Comparison of ENCODE assay signal across 1 cellular context in genomic region chr13:64075543-64076271, GRCh38.
TF ChIP-seq lines count a peak whose summit lies in the region.

No MANE protein-coding gene starts in this region.

TF ChIP-seq in HepG2, 621 proteins besides CTCF, POLR2A, EP300 and RAD21 (continued from another document and continues in another):
- TF ChIP-seq CSRNP1 (CRISPR knock-in tag; IDR thresholded peaks at IDR 0.05) (0 out of 2 replicates have a peak, but pooled peaks have one; percentile 49), ZNF274 (CRISPR knock-in tag; IDR thresholded peaks at IDR 0.05) (peak; percentile 27; the same call in 1 of the 2 replicates), ZSCAN31 (CRISPR knock-in tag; IDR thresholded peaks at IDR 0.05; ENCODE audit: low read depth) (no peak), PAX8 (CRISPR knock-in tag; IDR thresholded peaks at IDR 0.05; ENCODE audit: borderline replicate concordance) (no peak), GFI1 (CRISPR knock-in tag; IDR thresholded peaks at IDR 0.05; ENCODE audit: borderline replicate concordance) (0 out of 2 replicates have a peak, but pooled peaks have one; percentile 39), DZIP1 (CRISPR knock-in tag; IDR thresholded peaks at IDR 0.05) (no peak; the same call in 1 of the 2 replicates), ZFP36 (IDR thresholded peaks at IDR 0.05; ENCODE audit: borderline replicate concordance, low read depth, low read length, partially characterized antibody) (no peak), SETDB1 (CRISPR knock-in tag; IDR thresholded peaks at IDR 0.05; ENCODE audit: borderline replicate concordance) (no peak), SYNCRIP (IDR thresholded peaks at IDR 0.05; ENCODE audit: insufficient read depth, low read depth, low read length) (no peak), ZNF337 (CRISPR knock-in tag; IDR thresholded peaks at IDR 0.05; ENCODE audit: borderline replicate concordance, low read depth) (no peak), MEF2D (CRISPR knock-in tag; IDR thresholded peaks at IDR 0.05) (0 out of 2 replicates have a peak, but pooled peaks have one; percentile 26), TBL1XR1 (IDR thresholded peaks at IDR 0.05; ENCODE audit: borderline replicate concordance, low read length, partially characterized antibody) (no peak), FOSL2 (CRISPR knock-in tag; IDR thresholded peaks at IDR 0.05) (peak; percentile 54), NFYC (CRISPR knock-in tag; IDR thresholded peaks at IDR 0.05) (peak; percentile 94), MYC (CRISPR knock-in tag; IDR thresholded peaks at IDR 0.05; ENCODE audit: borderline replicate concordance) (peak; percentile 47; the same call in 1 of the 2 replicates), ZNF556 (CRISPR knock-in tag; IDR thresholded peaks at IDR 0.05; ENCODE audit: borderline replicate concordance) (no peak), SP140L (CRISPR knock-in tag; IDR thresholded peaks at IDR 0.05; ENCODE audit: borderline replicate concordance) (no peak), SRSF1 (optimal IDR thresholded peaks at IDR 0.05; ENCODE audit: low read depth, low read length) (peak; percentile 30), ZNF674 (CRISPR knock-in tag; IDR thresholded peaks at IDR 0.05; ENCODE audit: low read depth) (no peak), RFXAP (CRISPR knock-in tag; IDR thresholded peaks at IDR 0.05; ENCODE audit: borderline replicate concordance) (no peak), KMT2B (CRISPR knock-in tag; IDR thresholded peaks at IDR 0.05) (peak; percentile 89), ZEB1 (IDR thresholded peaks at IDR 0.05; ENCODE audit: insufficient replicate concordance, low read depth) (peak; percentile 56), STAT6 (CRISPR knock-in tag; IDR thresholded peaks at IDR 0.05; ENCODE audit: borderline replicate concordance) (peak; percentile 7; the same call in 1 of the 2 replicates), HDAC1 (CRISPR knock-in tag; IDR thresholded peaks at IDR 0.05) (peak; percentile 89), ZFYVE20 (CRISPR knock-in tag; IDR thresholded peaks at IDR 0.05; ENCODE audit: borderline replicate concordance, low read depth) (no peak), FOXA1 (IDR thresholded peaks at IDR 0.05) (no peak), FOXA1 (CRISPR knock-in tag; IDR thresholded peaks at IDR 0.05) (0 out of 2 replicates have a peak, but pooled peaks have one; percentile 4), ZNF251 (CRISPR knock-in tag; IDR thresholded peaks at IDR 0.05) (no peak), ATRX (CRISPR knock-in tag; IDR thresholded peaks at IDR 0.05; ENCODE audit: borderline replicate concordance) (no peak), STAT5B (CRISPR knock-in tag; IDR thresholded peaks at IDR 0.05) (no peak), TEAD3 (CRISPR knock-in tag; optimal IDR thresholded peaks at IDR 0.05; ENCODE audit: borderline replicate concordance) (no peak), ZNF20 (CRISPR knock-in tag; IDR thresholded peaks at IDR 0.05) (peak; percentile 99), KLF11 (CRISPR knock-in tag; IDR thresholded peaks at IDR 0.05) (peak; percentile 49; the same call in 1 of the 2 replicates), ELF1 (CRISPR knock-in tag; IDR thresholded peaks at IDR 0.05) (peak; percentile 91), GATAD2A (CRISPR knock-in tag; IDR thresholded peaks at IDR 0.05) (peak; percentile 61), ZFP36L2 (CRISPR knock-in tag; IDR thresholded peaks at IDR 0.05) (no peak; the same call in 1 of the 2 replicates), ZNF773 (CRISPR knock-in tag; IDR thresholded peaks at IDR 0.05; ENCODE audit: borderline replicate concordance) (no peak), SAP130 (CRISPR knock-in tag; IDR thresholded peaks at IDR 0.05; ENCODE audit: low read depth) (peak; percentile 96), NPAS2 (CRISPR knock-in tag; IDR thresholded peaks at IDR 0.05; ENCODE audit: borderline replicate concordance) (no peak), DBP (CRISPR knock-in tag; IDR thresholded peaks at IDR 0.05; ENCODE audit: not compliant biosample characterization) (no peak)
- TF ChIP-seq, protein P1, sequence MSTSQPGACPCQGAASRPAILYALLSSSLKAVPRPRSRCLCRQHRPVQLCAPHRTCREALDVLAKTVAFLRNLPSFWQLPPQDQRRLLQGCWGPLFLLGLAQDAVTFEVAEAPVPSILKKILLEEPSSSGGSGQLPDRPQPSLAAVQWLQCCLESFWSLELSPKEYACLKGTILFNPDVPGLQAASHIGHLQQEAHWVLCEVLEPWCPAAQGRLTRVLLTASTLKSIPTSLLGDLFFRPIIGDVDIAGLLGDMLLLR (CRISPR knock-in tag; IDR thresholded peaks at IDR 0.05), result no peak
- TF ChIP-seq, protein P2, sequence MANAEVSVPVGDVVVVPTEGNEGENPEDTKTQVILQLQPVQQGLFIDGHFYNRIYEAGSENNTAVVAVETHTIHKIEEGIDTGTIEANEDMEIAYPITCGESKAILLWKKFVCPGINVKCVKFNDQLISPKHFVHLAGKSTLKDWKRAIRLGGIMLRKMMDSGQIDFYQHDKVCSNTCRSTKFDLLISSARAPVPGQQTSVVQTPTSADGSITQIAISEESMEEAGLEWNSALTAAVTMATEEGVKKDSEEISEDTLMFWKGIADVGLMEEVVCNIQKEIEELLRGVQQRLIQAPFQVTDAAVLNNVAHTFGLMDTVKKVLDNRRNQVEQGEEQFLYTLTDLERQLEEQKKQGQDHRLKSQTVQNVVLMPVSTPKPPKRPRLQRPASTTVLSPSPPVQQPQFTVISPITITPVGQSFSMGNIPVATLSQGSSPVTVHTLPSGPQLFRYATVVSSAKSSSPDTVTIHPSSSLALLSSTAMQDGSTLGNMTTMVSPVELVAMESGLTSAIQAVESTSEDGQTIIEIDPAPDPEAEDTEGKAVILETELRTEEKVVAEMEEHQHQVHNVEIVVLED (CRISPR knock-in tag; IDR thresholded peaks at IDR 0.05; ENCODE audit: borderline replicate concordance), result peak; percentile 56; the same call in 1 of the 2 replicates
- TF ChIP-seq, protein P3, sequence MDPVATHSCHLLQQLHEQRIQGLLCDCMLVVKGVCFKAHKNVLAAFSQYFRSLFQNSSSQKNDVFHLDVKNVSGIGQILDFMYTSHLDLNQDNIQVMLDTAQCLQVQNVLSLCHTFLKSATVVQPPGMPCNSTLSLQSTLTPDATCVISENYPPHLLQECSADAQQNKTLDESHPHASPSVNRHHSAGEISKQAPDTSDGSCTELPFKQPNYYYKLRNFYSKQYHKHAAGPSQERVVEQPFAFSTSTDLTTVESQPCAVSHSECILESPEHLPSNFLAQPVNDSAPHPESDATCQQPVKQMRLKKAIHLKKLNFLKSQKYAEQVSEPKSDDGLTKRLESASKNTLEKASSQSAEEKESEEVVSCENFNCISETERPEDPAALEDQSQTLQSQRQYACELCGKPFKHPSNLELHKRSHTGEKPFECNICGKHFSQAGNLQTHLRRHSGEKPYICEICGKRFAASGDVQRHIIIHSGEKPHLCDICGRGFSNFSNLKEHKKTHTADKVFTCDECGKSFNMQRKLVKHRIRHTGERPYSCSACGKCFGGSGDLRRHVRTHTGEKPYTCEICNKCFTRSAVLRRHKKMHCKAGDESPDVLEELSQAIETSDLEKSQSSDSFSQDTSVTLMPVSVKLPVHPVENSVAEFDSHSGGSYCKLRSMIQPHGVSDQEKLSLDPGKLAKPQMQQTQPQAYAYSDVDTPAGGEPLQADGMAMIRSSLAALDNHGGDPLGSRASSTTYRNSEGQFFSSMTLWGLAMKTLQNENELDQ (CRISPR knock-in tag; IDR thresholded peaks at IDR 0.05; ENCODE audit: borderline replicate concordance), result no peak
- TF ChIP-seq, protein P4, sequence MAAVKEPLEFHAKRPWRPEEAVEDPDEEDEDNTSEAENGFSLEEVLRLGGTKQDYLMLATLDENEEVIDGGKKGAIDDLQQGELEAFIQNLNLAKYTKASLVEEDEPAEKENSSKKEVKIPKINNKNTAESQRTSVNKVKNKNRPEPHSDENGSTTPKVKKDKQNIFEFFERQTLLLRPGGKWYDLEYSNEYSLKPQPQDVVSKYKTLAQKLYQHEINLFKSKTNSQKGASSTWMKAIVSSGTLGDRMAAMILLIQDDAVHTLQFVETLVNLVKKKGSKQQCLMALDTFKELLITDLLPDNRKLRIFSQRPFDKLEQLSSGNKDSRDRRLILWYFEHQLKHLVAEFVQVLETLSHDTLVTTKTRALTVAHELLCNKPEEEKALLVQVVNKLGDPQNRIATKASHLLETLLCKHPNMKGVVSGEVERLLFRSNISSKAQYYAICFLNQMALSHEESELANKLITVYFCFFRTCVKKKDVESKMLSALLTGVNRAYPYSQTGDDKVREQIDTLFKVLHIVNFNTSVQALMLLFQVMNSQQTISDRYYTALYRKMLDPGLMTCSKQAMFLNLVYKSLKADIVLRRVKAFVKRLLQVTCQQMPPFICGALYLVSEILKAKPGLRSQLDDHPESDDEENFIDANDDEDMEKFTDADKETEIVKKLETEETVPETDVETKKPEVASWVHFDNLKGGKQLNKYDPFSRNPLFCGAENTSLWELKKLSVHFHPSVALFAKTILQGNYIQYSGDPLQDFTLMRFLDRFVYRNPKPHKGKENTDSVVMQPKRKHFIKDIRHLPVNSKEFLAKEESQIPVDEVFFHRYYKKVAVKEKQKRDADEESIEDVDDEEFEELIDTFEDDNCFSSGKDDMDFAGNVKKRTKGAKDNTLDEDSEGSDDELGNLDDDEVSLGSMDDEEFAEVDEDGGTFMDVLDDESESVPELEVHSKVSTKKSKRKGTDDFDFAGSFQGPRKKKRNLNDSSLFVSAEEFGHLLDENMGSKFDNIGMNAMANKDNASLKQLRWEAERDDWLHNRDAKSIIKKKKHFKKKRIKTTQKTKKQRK (IDR thresholded peaks at IDR 0.05; ENCODE audit: low read length), result no peak
- TF ChIP-seq, protein P5, sequence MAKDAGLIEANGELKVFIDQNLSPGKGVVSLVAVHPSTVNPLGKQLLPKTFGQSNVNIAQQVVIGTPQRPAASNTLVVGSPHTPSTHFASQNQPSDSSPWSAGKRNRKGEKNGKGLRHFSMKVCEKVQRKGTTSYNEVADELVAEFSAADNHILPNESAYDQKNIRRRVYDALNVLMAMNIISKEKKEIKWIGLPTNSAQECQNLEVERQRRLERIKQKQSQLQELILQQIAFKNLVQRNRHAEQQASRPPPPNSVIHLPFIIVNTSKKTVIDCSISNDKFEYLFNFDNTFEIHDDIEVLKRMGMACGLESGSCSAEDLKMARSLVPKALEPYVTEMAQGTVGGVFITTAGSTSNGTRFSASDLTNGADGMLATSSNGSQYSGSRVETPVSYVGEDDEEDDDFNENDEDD (CRISPR knock-in tag; IDR thresholded peaks at IDR 0.05; ENCODE audit: borderline replicate concordance), result 0 out of 2 replicates have a peak, but pooled peaks have one; percentile 19
- TF ChIP-seq, protein P6, sequence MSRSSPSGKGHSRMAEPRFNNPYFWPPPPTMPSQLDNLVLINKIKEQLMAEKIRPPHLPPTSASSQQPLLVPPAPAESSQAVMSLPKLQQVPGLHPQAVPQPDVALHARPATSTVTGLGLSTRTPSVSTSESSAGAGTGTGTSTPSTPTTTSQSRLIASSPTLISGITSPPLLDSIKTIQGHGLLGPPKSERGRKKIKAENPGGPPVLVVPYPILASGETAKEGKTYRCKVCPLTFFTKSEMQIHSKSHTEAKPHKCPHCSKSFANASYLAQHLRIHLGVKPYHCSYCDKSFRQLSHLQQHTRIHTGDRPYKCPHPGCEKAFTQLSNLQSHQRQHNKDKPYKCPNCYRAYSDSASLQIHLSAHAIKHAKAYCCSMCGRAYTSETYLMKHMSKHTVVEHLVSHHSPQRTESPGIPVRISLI (CRISPR knock-in tag; IDR thresholded peaks at IDR 0.05; ENCODE audit: borderline replicate concordance), result no peak
